Comparison of ENCODE assay signal across 18 cellular contexts in the genomic region with DNA sequence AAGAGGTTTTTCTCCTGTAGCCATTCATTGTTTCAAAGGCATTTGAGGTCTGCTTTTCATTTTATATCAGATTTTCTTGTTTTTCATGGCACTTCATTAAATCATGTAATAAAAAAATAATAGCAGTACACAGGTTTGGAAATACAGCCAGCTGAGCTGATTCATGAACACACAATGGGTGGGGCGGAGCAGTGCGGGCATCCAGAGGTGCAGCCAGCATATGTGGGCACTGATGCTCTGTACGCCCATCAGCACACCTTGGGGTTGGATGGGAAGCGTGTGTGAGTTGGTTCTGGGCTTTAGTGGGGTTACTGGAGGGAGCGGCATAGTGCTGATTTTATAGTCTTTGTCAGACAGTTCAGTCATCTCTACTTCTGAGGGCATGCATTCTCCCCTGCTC. TPM values are rescaled to one million over a fixed set of nuclear protein-coding genes. Genes with fewer than 3 reads are reported as not detected.
A peak's percentile ranks its signal among the peaks of the same experiment; 100 is the strongest.
DNase-seq lines count a peak whose midpoint lies in the region; ATAC-seq, FAIRE-seq and TF ChIP-seq lines count a peak whose summit lies in the region.
"Had no signal": no experiment of that assay in that cellular context is flagged by ENCODE, and none has a peak within 500 bp of the region (broad histone marks: within the 10 kb centered on the region; RNA-seq: fewer than 3 reads in every experiment).

No MANE protein-coding gene starts in this region.

- peak overlapping the region; percentile 65 for H3K27ac Mint-ChIP-seq in Calu3 (ENCODE audit: unreplicated experiment)
- H3K27ac Mint-ChIP-seq in activated CD4-positive, alpha-beta T cell treated with anti-CD3 and anti-CD28 coated beads for 36 hours: no peak overlapping the region
- H3K27ac Mint-ChIP-seq in Caco-2 (ENCODE audit: unreplicated experiment): no peak overlapping the region
- H3K27ac Mint-ChIP-seq: CD4-positive, CD25-positive, alpha-beta regulatory T cell had no signal

- H3K4me1 ChIP-seq in PC-3 (ENCODE audit: insufficient read depth, low read length): peaks cover 17% of the 10 kb centered on the region
- H3K4me1 ChIP-seq in keratinocyte (ENCODE audit: control insufficient read depth, extremely low read depth, insufficient read depth, low read length): peaks cover 23% of the 10 kb centered on the region
- peaks cover 5% of the 10 kb centered on the region for H3K4me1 ChIP-seq in Caco-2

- CTCF ChIA-PET in Calu3 (lab: Charles Lee): no interaction called here
- CTCF ChIA-PET in PC-3 (lab: Charles Lee): no interaction called here
- CTCF ChIA-PET in activated CD4-positive, alpha-beta T cell treated with anti-CD3 and anti-CD28 coated beads for 36 hours (lab: Charles Lee): no interaction called here
- CTCF ChIA-PET in Caco-2 (lab: Charles Lee): no interaction called here

- H3K4me1 Mint-ChIP-seq in Calu3 (ENCODE audit: low read depth, unreplicated experiment) (peaks cover 25% of the 10 kb centered on the region), Caco-2 (ENCODE audit: low read depth, unreplicated experiment) (peaks cover 9% of the 10 kb centered on the region)
- H3K4me1 Mint-ChIP-seq in activated CD4-positive, alpha-beta T cell treated with anti-CD3 and anti-CD28 coated beads for 36 hours: no peaks in the 10 kb centered on the region

- POLR2A ChIA-PET in PC-3 (lab: Charles Lee; ENCODE audit: unreplicated experiment) (no interaction called here), Caco-2 (lab: Charles Lee) (no interaction called here)
- POLR2A ChIA-PET in activated CD4-positive, alpha-beta T cell treated with anti-CD3 and anti-CD28 coated beads for 36 hours (lab: Charles Lee): no interaction called here

- H3F3A ChIP-seq in PC-3 (ENCODE audit: low read length, unreplicated experiment): no peaks in the 10 kb centered on the region

- H3K9me3 ChIP-seq in PC-3 (ENCODE audit: low read length) (no peaks in the 10 kb centered on the region), keratinocyte (ENCODE audit: control insufficient read depth, low read depth, low read length) (no peaks in the 10 kb centered on the region), Caco-2 (no peaks in the 10 kb centered on the region)
- H3K9me3 ChIP-seq: BLaER1 treated with 17β-estradiol and CSF1 and Interleukin-3, amounts not matched to agents 10 nM and 100 nM had no signal

- DNase-seq in Calu3 (no peak), PC-3 (peak; percentile 15), epithelial cell of esophagus (ENCODE audit: low read depth) (peak; percentile 61), keratinocyte (ENCODE audit: low read depth, low spot score) (peak; percentile 65), brain microvascular endothelial cell (no peak), dermis blood vessel endothelial cell (no peak), Caco-2 (no peak)
- no peak for DNase-seq in activated CD4-positive, alpha-beta T cell treated with anti-CD3 and anti-CD28 coated beads for 36 hours
- DNase-seq: ACHN; CD4-positive, CD25-positive, alpha-beta regulatory T cell; DMS79; HCEC 1CT had no signal

- intact Hi-C loops in Calu3 (cut with micrococcal nuclease; ENCODE audit: unreplicated experiment): no loop called here
- intact Hi-C loops in PC-3 (cut with micrococcal nuclease): no loop called here
- intact Hi-C loops in activated CD4-positive, alpha-beta T cell treated with anti-CD3 and anti-CD28 coated beads for 36 hours (cut with DNase I, micrococcal nuclease): no loop called here
- intact Hi-C loops in Caco-2 (cut with micrococcal nuclease; ENCODE audit: unreplicated experiment): no loop called here

- H3K79me2 ChIP-seq in PC-3 (ENCODE audit: low read length) (no peaks in the 10 kb centered on the region), keratinocyte (ENCODE audit: control insufficient read depth, insufficient read depth, low read length) (no peaks in the 10 kb centered on the region)

- peak overlapping the region; percentile 33; the same call in 1 of the 2 replicates for H3K4me2 ChIP-seq in PC-3 (ENCODE audit: low read length)
- H3K4me2 ChIP-seq in keratinocyte (ENCODE audit: control insufficient read depth, extremely low read depth, insufficient read depth, low read depth, low read length): peak overlapping the region; percentile 79

- in situ Hi-C loops in brain microvascular endothelial cell (cut with HindIII; ENCODE audit: low pct_ligation_motif_present, low sequenced_read_pairs): no loop called here

- H4K20me1 ChIP-seq in PC-3 (ENCODE audit: low read length) (no peaks in the 10 kb centered on the region), keratinocyte (ENCODE audit: control insufficient read depth, extremely low read depth, insufficient read depth, low read length) (no peaks in the 10 kb centered on the region)
- H4K20me1 ChIP-seq: BLaER1 treated with 17β-estradiol and CSF1 and Interleukin-3, amounts not matched to agents 10 nM and 100 nM had no signal

- H3K36me3 Mint-ChIP-seq in Calu3 (ENCODE audit: insufficient read depth, unreplicated experiment): no peaks in the 10 kb centered on the region
- H3K36me3 Mint-ChIP-seq in activated CD4-positive, alpha-beta T cell treated with anti-CD3 and anti-CD28 coated beads for 36 hours (ENCODE audit: low read depth): no peaks in the 10 kb centered on the region
- no peaks in the 10 kb centered on the region for H3K36me3 Mint-ChIP-seq in Caco-2 (ENCODE audit: insufficient read depth, unreplicated experiment)
- H3K36me3 Mint-ChIP-seq: CD4-positive, CD25-positive, alpha-beta regulatory T cell had no signal

- H3K27ac ChIP-seq in PC-3 (ENCODE audit: low read length): peak overlapping the region; percentile 21
- peak overlapping the region; percentile 60 for H3K27ac ChIP-seq in keratinocyte (ENCODE audit: control insufficient read depth, insufficient read depth, low read length)
- H3K27ac ChIP-seq in brain microvascular endothelial cell: no peak overlapping the region
- H3K27ac ChIP-seq: BLaER1 treated with 17β-estradiol and CSF1 and Interleukin-3, amounts not matched to agents 10 nM and 100 nM had no signal

- no peaks in the 10 kb centered on the region for H3K36me3 ChIP-seq in PC-3 (ENCODE audit: low read depth, low read length)
- no peaks in the 10 kb centered on the region for H3K36me3 ChIP-seq in keratinocyte (ENCODE audit: control insufficient read depth in 2 of 2, extremely low read depth in 1 of 2, insufficient read depth in 2 of 2, low read length in 2 of 2)
- H3K36me3 ChIP-seq in brain microvascular endothelial cell (replicated peaks): no peaks in the 10 kb centered on the region
- no peaks in the 10 kb centered on the region for H3K36me3 ChIP-seq in Caco-2 (ENCODE audit: control insufficient read depth, insufficient read depth, low read length)
- H3K36me3 ChIP-seq: BLaER1 treated with 17β-estradiol and CSF1 and Interleukin-3, amounts not matched to agents 10 nM and 100 nM had no signal

- TF ChIP-seq CTCF in Calu3 (IDR thresholded peaks at IDR 0.05; ENCODE audit: unreplicated experiment) (no peak), PC-3 (conservative IDR thresholded peaks at IDR 0.05; ENCODE audit: low read depth, low read length) (no peak), epithelial cell of esophagus (IDR thresholded peaks at IDR 0.05; ENCODE audit: insufficient read depth, low read depth, low read length, missing control alignments) (no peak), keratinocyte (optimal IDR thresholded peaks at IDR 0.05 in 1 of 3, IDR thresholded peaks at IDR 0.05 in 1 of 3, conservative IDR thresholded peaks at IDR 0.05 in 1 of 3; ENCODE audit: extremely low read depth in 1 of 3, insufficient read depth in 2 of 3, low read length in 3 of 3) (no peak), brain microvascular endothelial cell (IDR thresholded peaks at IDR 0.05; ENCODE audit: low read depth, low read length, missing control alignments) (no peak), Caco-2 (IDR thresholded peaks at IDR 0.05; ENCODE audit: insufficient read depth in 1 of 2, low read depth in 1 of 2, low read length in 1 of 2, severe bottlenecking in 1 of 2, unreplicated experiment in 1 of 2) (no peak)

- no peak overlapping the region for H2AFZ ChIP-seq in PC-3 (ENCODE audit: low read length)
- no peak overlapping the region for H2AFZ ChIP-seq in keratinocyte (ENCODE audit: control insufficient read depth, low read length)

- H3K4me3 Mint-ChIP-seq in Calu3 (ENCODE audit: low read depth, unreplicated experiment): no peak overlapping the region
- no peak overlapping the region for H3K4me3 Mint-ChIP-seq in activated CD4-positive, alpha-beta T cell treated with anti-CD3 and anti-CD28 coated beads for 36 hours
- no peak overlapping the region for H3K4me3 Mint-ChIP-seq in Caco-2 (ENCODE audit: unreplicated experiment)
- H3K4me3 Mint-ChIP-seq: CD4-positive, CD25-positive, alpha-beta regulatory T cell had no signal

- no peaks in the 10 kb centered on the region for H3K27me3 Mint-ChIP-seq in Calu3 (ENCODE audit: unreplicated experiment)
- peaks cover 22% of the 10 kb centered on the region for H3K27me3 Mint-ChIP-seq in activated CD4-positive, alpha-beta T cell treated with anti-CD3 and anti-CD28 coated beads for 36 hours
- no peaks in the 10 kb centered on the region for H3K27me3 Mint-ChIP-seq in Caco-2 (ENCODE audit: insufficient read depth, unreplicated experiment)

- BruUV-seq in Calu3 (replicated peaks; lab: Mats Ljungman, UMichigan) (no TSS peak), PC-3 (replicated peaks; lab: Mats Ljungman, UMichigan) (no TSS peak), Caco-2 (replicated peaks; lab: Mats Ljungman, UMichigan) (no TSS peak)

- FAIRE-seq in keratinocyte (lab: Jason Lieb, UNC): no peak
- FAIRE-seq: GM12878, GM18507 had no signal

- dilution Hi-C loops in keratinocyte (cut with MboI; ENCODE audit: extremely low pct_ligation_motif_present, low sequenced_read_pairs): no loop called here

- H3K9ac ChIP-seq in PC-3 (ENCODE audit: low read length) (no peak overlapping the region), keratinocyte (ENCODE audit: control insufficient read depth, extremely low read depth, insufficient read depth, low read length) (peak overlapping the region; percentile 71)
- H3K9ac ChIP-seq: BLaER1 treated with 17β-estradiol and CSF1 and Interleukin-3, amounts not matched to agents 10 nM and 100 nM had no signal

- peak; percentile 31 for ATAC-seq in PC-3
- no peak for ATAC-seq in activated CD4-positive, alpha-beta T cell treated with anti-CD3 and anti-CD28 coated beads for 36 hours
- ATAC-seq: GM12878 had no signal

- H3K27me3 ChIP-seq in PC-3 (ENCODE audit: low read length) (0 out of 2 replicates have a peak, but pooled peaks cover 5% of the 10 kb centered on the region), keratinocyte (ENCODE audit: control insufficient read depth, extremely low read depth, insufficient read depth, low read length) (no peaks in the 10 kb centered on the region), brain microvascular endothelial cell (replicated peaks) (peaks cover 3% of the 10 kb centered on the region), Caco-2 (replicated peaks; ENCODE audit: control insufficient read depth, insufficient read depth, low read length) (no peaks in the 10 kb centered on the region)

- no peaks in the 10 kb centered on the region for H3K9me3 Mint-ChIP-seq in Calu3 (ENCODE audit: low read depth, unreplicated experiment)
- no peaks in the 10 kb centered on the region for H3K9me3 Mint-ChIP-seq in activated CD4-positive, alpha-beta T cell treated with anti-CD3 and anti-CD28 coated beads for 36 hours (ENCODE audit: low read depth)
- no peaks in the 10 kb centered on the region for H3K9me3 Mint-ChIP-seq in Caco-2 (ENCODE audit: unreplicated experiment)

- no peak overlapping the region for H3K4me3 ChIP-seq in PC-3 (ENCODE audit: low read length)
- no peak overlapping the region for H3K4me3 ChIP-seq in epithelial cell of esophagus (ENCODE audit: low read length)
- no peak overlapping the region for H3K4me3 ChIP-seq in keratinocyte (ENCODE audit: control insufficient read depth in 2 of 3, extremely low read depth in 1 of 3, insufficient read depth in 2 of 3, low read depth in 1 of 3, low read length in 3 of 3)
- no peak overlapping the region for H3K4me3 ChIP-seq in brain microvascular endothelial cell (ENCODE audit: low read depth, low read length)
- no peak overlapping the region for H3K4me3 ChIP-seq in Caco-2 (ENCODE audit: low read depth, low read length)
- H3K4me3 ChIP-seq: BLaER1 treated with 17β-estradiol and CSF1 and Interleukin-3, amounts not matched to agents 10 nM and 100 nM; GM12878 had no signal

- no peaks in the 10 kb centered on the region for H3K9me1 ChIP-seq in keratinocyte (ENCODE audit: control insufficient read depth, extremely low read depth, insufficient read depth, low read length)

- no peaks in the 10 kb centered on the region for H3K9me2 ChIP-seq in PC-3 (replicated peaks; ENCODE audit: low read length)

RNA-seq across cellular contexts. Expression of gene IRX4, which starts 54.2 kb away (rescaled TPM):
- total RNA-seq in Calu3 (2022) (not detected in 2 replicates), PC-3 (2014; rRNA removed) (0.46 TPM in 1 of 2 replicates, not detected in the other), dermis blood vessel endothelial cell (not detected in 2 replicates), Caco-2 (2022) (0.14 TPM in 1 of 2 replicates, not detected in the other)
- polyA plus RNA-seq in keratinocyte: 14.6 to 34.2 TPM (median 18.2 TPM) in 3 replicates
- 13.6 TPM for polyA plus RNA-seq in keratinocyte (2011; ENCODE audit: low read depth)
- 6.5 and 16.3 TPM in 2 replicates for polyA plus RNA-seq in keratinocyte (2011; cell fraction: cytosol; rRNA removed)
- polyA plus RNA-seq in keratinocyte (2011; cell fraction: nucleus; rRNA removed): 34.8 and 47.6 TPM in 2 replicates
- 15.4 and 29.7 TPM in 2 replicates for polyA plus RNA-seq in keratinocyte (2012; ENCODE audit: low replicate concordance)
- polyA minus RNA-seq in keratinocyte: 5.0 to 16.1 TPM (median 7.4 TPM) in 3 replicates
- polyA minus RNA-seq in keratinocyte (2011; cell fraction: cytosol; rRNA and poly(A)+ RNA removed): 43.7 TPM
- 22.8 and 27.1 TPM in 2 replicates for polyA minus RNA-seq in keratinocyte (2011; cell fraction: nucleus; rRNA and poly(A)+ RNA removed)
- not detected for total RNA-seq in activated CD4-positive, alpha-beta T cell treated with anti-CD3 and anti-CD28 coated beads for 36 hours
- total RNA-seq: A172; CD4-positive, CD25-positive, alpha-beta regulatory T cell; G401; GM12878; H4 had no signal
- polyA plus RNA-seq: CD4-positive, CD25-positive, alpha-beta regulatory T cell; GM12878 had no signal

Comparison
In these comparisons a context has a peak if more than half of its experiments do, and no peak if none do; other contexts are left out.
1. DNase-seq: peak in PC-3 (single experiment), epithelial cell of esophagus (single experiment) and keratinocyte (single experiment); none in Calu3 (single experiment), brain microvascular endothelial cell (single experiment), activated CD4-positive, alpha-beta T cell treated with anti-CD3 and anti-CD28 coated beads for 36 hours (single experiment), dermis blood vessel endothelial cell (single experiment) and Caco-2 (0 of 2).